ENCODE assay signal across 8 cellular contexts in the genomic region with DNA sequence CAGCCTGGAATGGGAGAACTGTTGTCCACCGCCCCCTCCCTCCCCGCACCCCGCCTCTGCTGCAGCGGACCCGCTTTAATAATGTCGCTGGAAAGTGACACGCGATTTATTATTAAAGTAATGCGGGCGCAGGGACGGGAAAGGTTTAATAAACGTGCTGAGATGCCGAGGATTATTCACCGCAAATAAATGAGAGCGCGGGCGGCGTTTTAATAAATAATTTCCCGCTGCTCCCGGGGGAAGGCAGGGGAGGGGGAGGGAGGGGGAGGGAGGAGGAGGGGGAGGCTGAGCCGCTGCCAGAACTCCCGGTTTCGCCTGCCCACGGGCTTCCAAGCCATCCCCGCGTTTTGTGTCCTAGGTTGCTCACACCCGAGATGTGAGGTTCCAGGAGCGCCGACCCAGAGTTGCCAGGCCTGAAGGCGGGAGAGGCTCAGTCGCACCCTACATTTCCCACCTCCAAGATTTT. TPM values are rescaled to one million over a fixed set of nuclear protein-coding genes. Genes with fewer than 3 reads are reported as not detected.
A peak's percentile ranks its signal among the peaks of the same experiment; 100 is the strongest.
DNase-seq lines count a peak whose midpoint lies in the region; ATAC-seq and TF ChIP-seq lines count a peak whose summit lies in the region.

No MANE protein-coding gene starts in this region.

- ATAC-seq in memory B cell (ENCODE audit: low read depth): no peak
- peak; percentile 27 for ATAC-seq in aorta (ENCODE audit: low FRiP score)
- no peak for ATAC-seq in GM19463 (IDR thresholded peaks at IDR 0.05; ENCODE audit: unreplicated experiment)

- no peak overlapping the region for H3K9ac ChIP-seq in HUES64 (ENCODE audit: low read depth, low read length)

- POLR2A ChIA-PET in A673 (lab: Charles Lee; ENCODE audit: low non-redundant PET): interaction anchor here (0.6 kb wide), 1 partner anchor 279 kb away, joined by 3 read pairs; no protein-coding TSS in a partner anchor

- BruUV-seq in A673 (replicated peaks; lab: Mats Ljungman, UMichigan): no TSS peak

- peak overlapping the region; percentile 83 to 91 (median 88) for H3K4me3 Mint-ChIP-seq in brain
- peak overlapping the region; percentile 93 for H3K4me3 Mint-ChIP-seq in memory B cell

- peak overlapping the region; percentile 58 for H3K4me3 ChIP-seq in A673 (ENCODE audit: low read depth, low read length, poor library complexity, severe bottlenecking)
- H3K4me3 ChIP-seq in HUES64 (ENCODE audit: low read length): peak overlapping the region; percentile 56
- peak overlapping the region; percentile 38 to 66 for H3K4me3 ChIP-seq in aorta (ENCODE audit: low read length in 2 of 2)

- no peaks in the 10 kb centered on the region for H3K9me3 ChIP-seq in A673 (ENCODE audit: low read depth, low read length, poor library complexity, severe bottlenecking)
- H3K9me3 ChIP-seq in HUES64 (ENCODE audit: insufficient read depth, low read depth, low read length): no peaks in the 10 kb centered on the region
- no peaks in the 10 kb centered on the region for H3K9me3 ChIP-seq in aorta (ENCODE audit: control insufficient read depth, low read length)

- WGBS in HUES64: under 1% methylated on average over 31 of the region's 31 CpGs
- WGBS in aorta, 2 donors: 1% methylated on average over 31 of the region's 31 CpGs

- peaks cover 90% of the 10 kb centered on the region for H3K27me3 Mint-ChIP-seq in brain
- peaks cover 9% of the 10 kb centered on the region for H3K27me3 Mint-ChIP-seq in memory B cell

- peak overlapping the region; percentile 73 for H3K27ac ChIP-seq in A673 (ENCODE audit: low read depth, low read length, poor library complexity, severe bottlenecking)
- no peak overlapping the region for H3K27ac ChIP-seq in HUES64 (ENCODE audit: low read depth, low read length)
- H3K27ac ChIP-seq in aorta (ENCODE audit: low read depth in 1 of 2, low read length in 2 of 2): peak overlapping the region in 1 of 2 donors; percentile 76

- peaks cover 41% of the 10 kb centered on the region for H3K4me1 Mint-ChIP-seq in brain
- H3K4me1 Mint-ChIP-seq in memory B cell: peaks cover 30% of the 10 kb centered on the region

- no peak for TF ChIP-seq CTCF in A673 (conservative IDR thresholded peaks at IDR 0.05; ENCODE audit: low read depth, low read length)
- TF ChIP-seq CTCF in brain (conservative IDR thresholded peaks at IDR 0.05): no peak

- H3K36me3 Mint-ChIP-seq in brain: no peaks in the 10 kb centered on the region
- no peaks in the 10 kb centered on the region for H3K36me3 Mint-ChIP-seq in memory B cell

- H3K27ac Mint-ChIP-seq in brain (no peak overlapping the region), memory B cell (no peak overlapping the region)

- H3K4me1 ChIP-seq in A673 (ENCODE audit: insufficient read depth, low read length, poor library complexity, severe bottlenecking) (peaks cover 48% of the 10 kb centered on the region), HUES64 (ENCODE audit: insufficient read depth, low read length) (peaks cover 24% of the 10 kb centered on the region), aorta (ENCODE audit: control insufficient read depth in 1 of 2, insufficient read depth in 2 of 2, low read length in 2 of 2) (no peaks in the 10 kb centered on the region)

- no peaks in the 10 kb centered on the region for H3K27me3 ChIP-seq in A673 (replicated peaks; ENCODE audit: insufficient read depth, low read depth, low read length, poor library complexity)
- peaks cover 78% of the 10 kb centered on the region for H3K27me3 ChIP-seq in HUES64 (ENCODE audit: insufficient read depth, low read length)
- no peaks in the 10 kb centered on the region for H3K27me3 ChIP-seq in aorta (ENCODE audit: control insufficient read depth in 1 of 2, insufficient read depth in 2 of 2, low read length in 1 of 2)

- CTCF ChIA-PET in A673 (lab: Charles Lee): interaction anchor here (0.7 to 1.6 kb wide), 5 partner anchors 17 to 74 kb away, joined by 3 to 5 read pairs (median 3); no protein-coding TSS in a partner anchor

- intact Hi-C loops in A673 (cut with micrococcal nuclease; ENCODE audit: unreplicated experiment): loop anchor here (2.0 kb wide), 1 partner anchor 20 kb away; no protein-coding TSS in a partner anchor
- intact Hi-C loops in aorta (cut with DNase I): loop anchor here (2.0 to 5.0 kb wide), 3 partner anchors 26 to 70 kb away; a partner anchor contains a TSS

- no peak for DNase-seq in A673 (ENCODE audit: low spot score)
- DNase-seq in memory B cell (ENCODE audit: low spot score in 2 of 2): no peak
- DNase-seq in aorta: peak in 1 of 2 donors; percentile 77
- DNase-seq in NOMO-1 treated with DMSO at 0.1 percent for 48 hours (lab: John Stamatoyannopoulos, UW; ENCODE audit: unreplicated experiment): no peak
- no peak for DNase-seq in activated CD8-positive, alpha-beta memory T cell treated with anti-CD3 and anti-CD28 coated beads for 24 hours

- H3K36me3 ChIP-seq in A673 (ENCODE audit: insufficient read depth, low read length, poor library complexity, severe bottlenecking): no peaks in the 10 kb centered on the region
- H3K36me3 ChIP-seq in HUES64 (ENCODE audit: insufficient read depth, low read length): no peaks in the 10 kb centered on the region
- no peaks in the 10 kb centered on the region for H3K36me3 ChIP-seq in aorta (ENCODE audit: control insufficient read depth in 1 of 2, insufficient read depth in 2 of 2, low read length in 1 of 2)

- H3K9me3 Mint-ChIP-seq in brain (peaks cover 0 to 1% (median 0%) of the 10 kb centered on the region in 5 experiments), memory B cell (no peaks in the 10 kb centered on the region)

RNA-seq across cellular contexts. Expression of a gene that starts 5.1 kb away (rescaled TPM):
- total RNA-seq in A673 (2021) (12.5 and 19.2 TPM in 2 replicates), aorta (10 to 100 TPM; 12.4 to 17.6 TPM)
- 0.55 TPM for polyA plus RNA-seq in HUES64 (2013, experiment 1 of 2)
- 1.4 TPM for polyA plus RNA-seq in HUES64 (2013, experiment 2 of 2)
- polyA plus RNA-seq in brain (ENCODE audit: insufficient read depth, low read depth, low replicate concordance) (5.0 TPM), aorta (10 to 100 TPM; 12.9 to 20.7 TPM)

RNA-seq across cellular contexts. Expression of a gene that starts 35.9 kb away (rescaled TPM):
- total RNA-seq in A673 (2021): 15.5 and 16.9 TPM in 2 replicates
- polyA plus RNA-seq in HUES64 (2013, experiment 1 of 2): 1.0 TPM
- 0.76 TPM for polyA plus RNA-seq in HUES64 (2013, experiment 2 of 2)
- polyA plus RNA-seq in brain (ENCODE audit: insufficient read depth, low read depth, low replicate concordance): 25.9 TPM
- total RNA-seq in aorta: 100 to 1,000 TPM in 1 of 2 donors, 10 to 100 TPM in 1; 91.5 to 113 TPM
- polyA plus RNA-seq in aorta: 10 to 100 TPM; 42.6 to 97.1 TPM

RNA-seq across cellular contexts. Expression of a gene that starts 36.0 kb away (rescaled TPM):
- total RNA-seq in A673 (2021): 0.26 and 0.30 TPM in 2 replicates
- polyA plus RNA-seq in HUES64 (2013, experiment 1 of 2): 0.30 TPM
- polyA plus RNA-seq in HUES64 (2013, experiment 2 of 2): 0.19 TPM
- polyA plus RNA-seq in brain (ENCODE audit: insufficient read depth, low read depth, low replicate concordance): 8.2 TPM
- total RNA-seq in aorta: 1 to 10 TPM; 1.1 to 1.6 TPM
- 1 to 10 TPM in 1 of 2 donors, under 1 TPM in 1; 0.97 to 3.9 TPM for polyA plus RNA-seq in aorta
